In the genomic region with DNA sequence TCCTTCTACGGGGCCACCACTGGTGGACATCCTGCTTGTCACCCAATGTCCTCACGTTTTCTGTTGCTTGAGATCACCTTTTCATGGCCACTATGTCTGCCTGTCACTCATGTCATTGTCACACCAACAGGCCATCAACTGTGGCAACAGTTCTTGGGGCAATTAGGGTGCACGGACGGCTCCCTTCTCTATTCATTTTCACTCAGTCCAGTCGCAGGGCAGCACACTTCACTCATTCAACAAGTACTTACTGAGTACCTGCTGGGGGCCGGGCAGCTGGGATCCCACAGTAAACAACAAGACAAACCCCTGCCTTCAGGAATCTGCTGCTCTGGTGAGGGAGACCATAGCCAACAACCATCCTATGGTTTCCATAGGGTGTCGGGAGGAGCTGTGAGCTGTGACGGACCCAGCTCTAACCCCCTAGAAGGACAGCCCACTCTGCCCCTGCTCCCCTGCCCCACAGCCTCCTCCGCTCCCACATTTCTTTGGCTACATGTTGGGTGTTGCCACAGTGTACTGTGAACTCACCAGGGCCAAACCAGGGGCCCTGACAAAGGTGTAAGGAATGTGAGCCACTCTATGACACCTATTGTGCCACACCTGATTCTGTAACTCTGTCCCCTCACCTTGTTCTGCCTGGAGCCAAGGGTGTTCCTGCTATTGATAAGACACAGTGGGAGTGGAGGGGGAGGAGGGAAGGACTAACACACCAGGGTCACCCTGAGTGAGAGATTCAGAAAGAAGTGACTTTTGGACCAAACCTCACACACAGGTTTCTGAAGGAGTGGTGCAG, we compare ENCODE assay signal across 13 cellular contexts. TPM values are rescaled to one million over a fixed set of nuclear protein-coding genes. Genes with fewer than 3 reads are reported as not detected.
DNase-seq lines count a peak whose midpoint lies in the region; ATAC-seq and TF ChIP-seq lines count a peak whose summit lies in the region.
"Had no signal": no experiment of that assay in that cellular context is flagged by ENCODE, and none has a peak within 500 bp of the region (broad histone marks: within the 10 kb centered on the region; RNA-seq: fewer than 3 reads in every experiment).

No MANE protein-coding gene starts in this region.

- no peak overlapping the region for H3K27ac ChIP-seq in left ventricle myocardium inferior (replicated peaks)
- H3K27ac ChIP-seq in urinary bladder (ENCODE audit: low read depth), result peak overlapping the region; percentile 72
- H3K27ac ChIP-seq: cardiac muscle cell had no signal

- H3K4me1 Mint-ChIP-seq in chondrocyte (ENCODE audit: low read depth), result peaks cover 12% of the 10 kb centered on the region

- H3K27me3 ChIP-seq in left ventricle myocardium inferior (ENCODE audit: low read depth), result no peaks in the 10 kb centered on the region
- H3K27me3 ChIP-seq: cardiac muscle cell, thyroid gland had no signal

- H3K27me3 Mint-ChIP-seq in chondrocyte (ENCODE audit: low read depth), result no peaks in the 10 kb centered on the region

- peak; percentile 68 for ATAC-seq in mucosa of descending colon
- ATAC-seq in sciatic nerve, result no peak

- peaks cover 21% of the 10 kb centered on the region for H3K4me1 ChIP-seq in left ventricle myocardium inferior
- peaks cover 38% of the 10 kb centered on the region for H3K4me1 ChIP-seq in mucosa of descending colon (ENCODE audit: low read depth)
- no peaks in the 10 kb centered on the region for H3K4me1 ChIP-seq in urinary bladder (ENCODE audit: insufficient read depth)

- no peak overlapping the region for H3K4me3 ChIP-seq in left ventricle myocardium inferior
- H3K4me3 ChIP-seq in mucosa of descending colon, result no peak overlapping the region
- H3K4me3 ChIP-seq in urinary bladder (ENCODE audit: low read depth, low read length), result no peak overlapping the region
- H3K4me3 ChIP-seq: cardiac muscle cell, thyroid gland had no signal

- peak; percentile 61 for DNase-seq in cardiac septum (ENCODE audit: low spot score)
- DNase-seq in left ventricle myocardium inferior, result no peak
- DNase-seq in chondrocyte (ENCODE audit: low spot score), result peak; percentile 51
- DNase-seq in mucosa of descending colon, result peak; percentile 65 to 86 (median 78)
- DNase-seq in NCI-H1092 treated with DMSO at 0.1 percent for 48 hours (lab: John Stamatoyannopoulos, UW), result no peak
- DNase-seq in NCI-H2081 (lab: John Stamatoyannopoulos, UW), result no peak
- no peak for DNase-seq in sciatic nerve (ENCODE audit: low spot score)
- DNase-seq: foreskin melanocyte, kidney glomerular epithelial cell, NCI-H1694 treated with DMSO at 0.1 percent for 48 hours, thyroid gland had no signal

- H3K27ac Mint-ChIP-seq in chondrocyte (ENCODE audit: unreplicated experiment), result no peak overlapping the region

- no peaks in the 10 kb centered on the region for H3K9me3 Mint-ChIP-seq in chondrocyte (ENCODE audit: low read depth)

- H3K9me3 ChIP-seq in left ventricle myocardium inferior (replicated peaks) (no peaks in the 10 kb centered on the region), mucosa of descending colon (no peaks in the 10 kb centered on the region)
- H3K9me3 ChIP-seq: thyroid gland had no signal

- 88% methylated on average over 9 of the region's 9 CpGs for WGBS in urinary bladder

- H3K36me3 Mint-ChIP-seq in chondrocyte (ENCODE audit: low read depth), result no peaks in the 10 kb centered on the region

- H3K4me3 Mint-ChIP-seq in chondrocyte (ENCODE audit: unreplicated experiment), result no peak overlapping the region

- no peak for TF ChIP-seq CTCF in left ventricle myocardium inferior (IDR thresholded peaks at IDR 0.05; ENCODE audit: borderline replicate concordance)
- no peak for TF ChIP-seq CTCF in chondrocyte (IDR thresholded peaks at IDR 0.05)
- no peak for TF ChIP-seq CTCF in mucosa of descending colon (IDR thresholded peaks at IDR 0.05)

- intact Hi-C loops in cardiac septum (cut with DNase I) (no loop called here), left ventricle myocardium inferior (cut with micrococcal nuclease) (no loop called here), mucosa of descending colon (cut with DNase I, micrococcal nuclease) (no loop called here), sciatic nerve (cut with DNase I) (no loop called here)

- H3K36me3 ChIP-seq in left ventricle myocardium inferior (no peaks in the 10 kb centered on the region), mucosa of descending colon (ENCODE audit: low read depth) (no peaks in the 10 kb centered on the region), urinary bladder (ENCODE audit: insufficient read depth) (no peaks in the 10 kb centered on the region)
- H3K36me3 ChIP-seq: cardiac muscle cell, thyroid gland had no signal

RNA-seq across cellular contexts. Expression of gene VILL, which starts 1.9 kb away (rescaled TPM):
- total RNA-seq in cardiac septum (2.6 TPM), left ventricle myocardium inferior (3.6 TPM), chondrocyte (1.7 to 2.6 TPM (median 1.7 TPM) in 3 replicates), mucosa of descending colon (100 to 1,000 TPM in 2 of 3 donors, 10 to 100 TPM in 1; 69.7 to 197 (median 150) TPM), urinary bladder (16.0 TPM), sciatic nerve (9.9 TPM)
- polyA plus RNA-seq in urinary bladder, result 17.5 TPM

RNA-seq across cellular contexts. Expression of gene PLCD1, which starts 37.0 kb away (rescaled TPM):
- total RNA-seq in cardiac septum, result 10.1 TPM
- 10.3 TPM for total RNA-seq in left ventricle myocardium inferior
- total RNA-seq in chondrocyte, result 19.0 to 28.2 TPM (median 23.6 TPM) in 3 replicates
- 100 to 1,000 TPM in 1 of 3 donors, 10 to 100 TPM in 2; 38.2 to 113 (median 66.5) TPM for total RNA-seq in mucosa of descending colon
- total RNA-seq in urinary bladder, result 14.6 TPM
- polyA plus RNA-seq in urinary bladder, result 34.9 TPM
- 40.7 TPM for total RNA-seq in sciatic nerve

RNA-seq across cellular contexts. Expression of gene DLEC1, which starts 46.5 kb away (rescaled TPM):
- total RNA-seq in cardiac septum, result 0.22 TPM
- 0.08 TPM for total RNA-seq in left ventricle myocardium inferior
- 0.17 to 0.29 TPM (median 0.18 TPM) in 3 replicates for total RNA-seq in chondrocyte
- total RNA-seq in mucosa of descending colon, result 1 to 10 TPM in 2 of 3 donors, under 1 TPM in 1; 0.73 to 1.7 (median 1.5) TPM
- total RNA-seq in urinary bladder, result 0.42 TPM
- polyA plus RNA-seq in urinary bladder, result 0.29 TPM
- total RNA-seq in sciatic nerve, result 4.8 TPM
- polyA plus RNA-seq: cardiac muscle cell had no signal

Comparison
In these comparisons a context has a peak if more than half of its experiments do, and no peak if none do; other contexts are left out.
1. DNase-seq: peak in cardiac septum (single experiment), chondrocyte (single experiment) and mucosa of descending colon (3 of 3); none in left ventricle myocardium inferior (single experiment), NCI-H1092 treated with DMSO at 0.1 percent for 48 hours (single experiment), NCI-H2081 (0 of 2) and sciatic nerve (single experiment).